In the genomic region with DNA sequence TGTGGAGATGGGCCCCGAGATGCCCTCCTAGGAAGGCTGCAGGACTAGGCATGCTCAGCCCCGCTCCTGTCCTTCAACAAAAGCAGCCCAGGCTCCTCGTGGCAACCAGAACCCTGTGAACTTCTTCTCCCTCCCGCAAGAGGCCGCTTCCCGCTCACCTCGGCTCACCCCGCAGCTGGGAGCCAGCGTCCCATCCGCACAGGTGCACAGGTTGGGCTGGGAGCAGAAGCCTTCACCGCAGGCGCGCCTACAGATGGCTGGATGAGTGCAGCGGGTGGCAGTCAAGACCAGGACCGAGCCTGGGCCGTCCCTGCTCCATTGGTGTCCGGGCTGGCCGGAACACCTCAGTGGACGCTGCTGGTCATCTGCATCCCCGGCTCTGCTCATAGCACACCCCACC, we compare ENCODE assay signal across 16 cellular contexts. TPM values are rescaled to one million over a fixed set of nuclear protein-coding genes. Genes with fewer than 3 reads are reported as not detected.
DNase-seq lines count a peak whose midpoint lies in the region; ATAC-seq, FAIRE-seq and TF ChIP-seq lines count a peak whose summit lies in the region.
"Had no signal": no experiment of that assay in that cellular context is flagged by ENCODE, and none has a peak within 500 bp of the region (broad histone marks: within the 10 kb centered on the region; RNA-seq: fewer than 3 reads in every experiment).

No MANE protein-coding gene starts in this region.

- no peaks in the 10 kb centered on the region for H3F3A ChIP-seq in OCI-LY1 (ENCODE audit: insufficient read depth, low read length)

- H3K36me3 ChIP-seq in HAP-1 (replicated peaks) (no peaks in the 10 kb centered on the region; the same call in 1 of the 2 replicates), OCI-LY1 (ENCODE audit: insufficient read depth, low read length) (no peaks in the 10 kb centered on the region)
- H3K36me3 ChIP-seq: vagina had no signal

- no peak; a peak in 1 of 5 replicates for TF ChIP-seq RAD21 in A549 (conservative IDR thresholded peaks at IDR 0.05 in 1 of 2, IDR thresholded peaks at IDR 0.05 in 1 of 2)

- H3K9me3 ChIP-seq in A549 (no peaks in the 10 kb centered on the region), HAP-1 (no peaks in the 10 kb centered on the region), OCI-LY1 (ENCODE audit: low read length) (no peaks in the 10 kb centered on the region)
- H3K9me3 ChIP-seq: vagina had no signal

- peak in 1 of 2 experiments; percentile 37 for DNase-seq in A549 (ENCODE audit: low read depth in 1 of 2, low spot score in 1 of 2)
- DNase-seq in HAP-1 (ENCODE audit: low spot score in 2 of 2) = peak; percentile 6 to 61
- peak; percentile 20 for DNase-seq in iPS-NIHi11 (ENCODE audit: low spot score)
- DNase-seq in GM20000 (ENCODE audit: low spot score) = no peak
- no peak for DNase-seq in occipital lobe (lab: John Stamatoyannopoulos, UW)
- no peak for DNase-seq in CD14-positive monocyte (ENCODE audit: low spot score)
- DNase-seq: activated CD4-positive, alpha-beta T cell treated with anti-CD3 and anti-CD28 coated beads for 4 hours; effector CD4-positive, alpha-beta T cell; T-helper 2 cell had no signal

- POLR2A ChIA-PET in A549 (lab: Yijun Ruan, JAX) = no interaction called here

- H3K9me3 Mint-ChIP-seq in CD14-positive monocyte = peaks cover 0 to 7% (median 2%) of the 10 kb centered on the region in 7 donors
- H3K9me3 Mint-ChIP-seq: activated naive CD4-positive, alpha-beta T cell treated with anti-CD3 and anti-CD28 coated beads, Interleukin-2, amount 50 U/mL, for 24 hours; memory B cell; stimulated activated naive CD8-positive, alpha-beta T cell treated with anti-CD3 and anti-CD28 coated beads, Interleukin-15, Interleukin-2, amounts not matched to agents 100 ng/mL and 50 ng/mL, for 24 hours had no signal

- ATAC-seq in A549 = peak; percentile 63 to 75; a peak in 4 of 6 replicates
- ATAC-seq in GM19351 (IDR thresholded peaks at IDR 0.05; ENCODE audit: unreplicated experiment) = no peak

- H3K79me2 ChIP-seq in OCI-LY1 (ENCODE audit: insufficient read depth, low read length) = no peaks in the 10 kb centered on the region

- no peaks in the 10 kb centered on the region for H3K36me3 Mint-ChIP-seq in CD14-positive monocyte
- H3K36me3 Mint-ChIP-seq: activated naive CD4-positive, alpha-beta T cell treated with anti-CD3 and anti-CD28 coated beads, Interleukin-2, amount 50 U/mL, for 24 hours; memory B cell had no signal

- CTCF ChIA-PET in A549 (lab: Yijun Ruan, JAX) = interaction anchor here (0.6 to 2.3 kb wide), 3 partner anchors 12 to 78 kb away, joined by 3 to 10 read pairs (median 3); no protein-coding TSS in a partner anchor

- H3K4me1 ChIP-seq in A549 (peaks cover 5% of the 10 kb centered on the region; the same call in 1 of the 3 replicates), HAP-1 (no peaks in the 10 kb centered on the region; the same call in 1 of the 2 replicates), OCI-LY1 (ENCODE audit: insufficient read depth, low read length, severe bottlenecking) (no peaks in the 10 kb centered on the region)

- FAIRE-seq in A549 (lab: Jason Lieb, UNC) = no peak

- no peak overlapping the region for H2AFZ ChIP-seq in OCI-LY1 (ENCODE audit: low read length)

- no peaks in the 10 kb centered on the region for H3K27me3 ChIP-seq in HAP-1 (ENCODE audit: low read depth)
- peaks cover 11% of the 10 kb centered on the region; the same call in 1 of the 2 replicates for H3K27me3 ChIP-seq in OCI-LY1 (ENCODE audit: insufficient read depth, low read length)

- TF ChIP-seq EP300 in A549 (IDR thresholded peaks at IDR 0.05) = no peak

- intact Hi-C loops in CD14-positive monocyte (cut with micrococcal nuclease) = no loop called here

- WGBS in A549 (ENCODE audit: missing lambda C conversion rate) = 36% methylated on average over 5 of the region's 20 CpGs

- H3K4me3 Mint-ChIP-seq in CD14-positive monocyte = no peak overlapping the region
- H3K4me3 Mint-ChIP-seq: activated naive CD4-positive, alpha-beta T cell treated with anti-CD3 and anti-CD28 coated beads, Interleukin-2, amount 50 U/mL, for 24 hours; memory B cell; stimulated activated naive CD8-positive, alpha-beta T cell treated with anti-CD3 and anti-CD28 coated beads, Interleukin-15, Interleukin-2, amounts not matched to agents 100 ng/mL and 50 ng/mL, for 24 hours had no signal

- no peak for TF ChIP-seq POLR2A in A549 (IDR thresholded peaks at IDR 0.05; ENCODE audit: low read length)

- H3K27me3 Mint-ChIP-seq in CD14-positive monocyte (ENCODE audit: low read depth in 3 of 3) = peaks cover 48 to 60% (median 55%) of the 10 kb centered on the region in 3 donors

- H3K4me2 ChIP-seq in A549 (no peak overlapping the region), OCI-LY1 (ENCODE audit: low read length) (no peak overlapping the region)

- H3K27ac ChIP-seq in A549 = no peak overlapping the region
- H3K27ac ChIP-seq in OCI-LY1 (ENCODE audit: low read depth, low read length, poor library complexity, severe bottlenecking) = no peak overlapping the region
- H3K27ac ChIP-seq: vagina had no signal

- H3K9ac ChIP-seq in OCI-LY1 (ENCODE audit: low read length) = no peak overlapping the region

- in situ Hi-C loops in HAP-1 (cut with MboI; ENCODE audit: low sequenced_read_pairs) = no loop called here

- H3K4me3 ChIP-seq in A549 = no peak overlapping the region
- no peak overlapping the region for H3K4me3 ChIP-seq in HAP-1
- no peak overlapping the region for H3K4me3 ChIP-seq in OCI-LY1 (ENCODE audit: low read depth, low read length, poor library complexity, severe bottlenecking)
- H3K4me3 ChIP-seq: vagina had no signal

- H3K9me2 ChIP-seq in OCI-LY1 (ENCODE audit: low read depth, low read length) = no peaks in the 10 kb centered on the region

- TF ChIP-seq CTCF in A549 (IDR thresholded peaks at IDR 0.05) (no peak), OCI-LY1 (IDR thresholded peaks at IDR 0.05; ENCODE audit: low read length) (peak; percentile 22; the same call in 1 of the 2 replicates), GM20000 (IDR thresholded peaks at IDR 0.05; ENCODE audit: extremely low read depth, missing control alignments) (no peak), CD14-positive monocyte (IDR thresholded peaks at IDR 0.05) (no peak)

- no peaks in the 10 kb centered on the region for H4K20me1 ChIP-seq in OCI-LY1 (ENCODE audit: insufficient read depth, low read length)

- peaks cover 4% of the 10 kb centered on the region for H3K4me1 Mint-ChIP-seq in CD14-positive monocyte

- H3K27ac Mint-ChIP-seq in CD14-positive monocyte = no peak overlapping the region
- H3K27ac Mint-ChIP-seq: memory B cell; stimulated activated naive CD8-positive, alpha-beta T cell treated with anti-CD3 and anti-CD28 coated beads, Interleukin-15, Interleukin-2, amounts not matched to agents 100 ng/mL and 50 ng/mL, for 24 hours had no signal

TF ChIP-seq in A549, 52 proteins besides CTCF, POLR2A, EP300 and RAD21:
- TF ChIP-seq RNF2 (IDR thresholded peaks at IDR 0.05; ENCODE audit: borderline replicate concordance, low read depth) (no peak), EHMT2 (IDR thresholded peaks at IDR 0.05; ENCODE audit: low read depth) (no peak), NPAS2 (CRISPR knock-in tag; IDR thresholded peaks at IDR 0.05; ENCODE audit: borderline replicate concordance) (no peak), ZC3H11A (IDR thresholded peaks at IDR 0.05) (no peak)
- TF ChIP-seq, protein P1, sequence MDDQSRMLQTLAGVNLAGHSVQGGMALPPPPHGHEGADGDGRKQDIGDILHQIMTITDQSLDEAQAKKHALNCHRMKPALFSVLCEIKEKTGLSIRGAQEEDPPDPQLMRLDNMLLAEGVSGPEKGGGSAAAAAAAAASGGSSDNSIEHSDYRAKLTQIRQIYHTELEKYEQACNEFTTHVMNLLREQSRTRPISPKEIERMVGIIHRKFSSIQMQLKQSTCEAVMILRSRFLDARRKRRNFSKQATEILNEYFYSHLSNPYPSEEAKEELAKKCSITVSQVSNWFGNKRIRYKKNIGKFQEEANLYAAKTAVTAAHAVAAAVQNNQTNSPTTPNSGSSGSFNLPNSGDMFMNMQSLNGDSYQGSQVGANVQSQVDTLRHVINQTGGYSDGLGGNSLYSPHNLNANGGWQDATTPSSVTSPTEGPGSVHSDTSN (IDR thresholded peaks at IDR 0.05) = no peak

RNA-seq across cellular contexts. Expression of a gene that starts 3.4 kb away (rescaled TPM):
- 0.01 TPM in 1 of 2 replicates, not detected in the other for polyA plus RNA-seq in A549 (2011; rRNA removed)
- under 0.01 TPM in 2 replicates for polyA plus RNA-seq in A549 (2012; cell fraction: cytosol; rRNA removed)
- 0.01 and 0.02 TPM in 2 replicates for polyA plus RNA-seq in A549 (2012; cell fraction: nucleus; rRNA removed)
- polyA plus RNA-seq in A549 (2017; fragmentation: RNase III; extraction: RNeasy Plus Mini Kit Qiagen cat#74134 plus additional on column Dnase treatment) = not detected in 3 replicates
- not detected in 2 replicates for polyA minus RNA-seq in A549 (2011; rRNA and poly(A)+ RNA removed)
- 23.2 TPM for total RNA-seq in occipital lobe
- not detected for polyA plus RNA-seq in CD14-positive monocyte
- total RNA-seq: RPMI7951, vagina had no signal

Comparison
In these comparisons a context has a peak if more than half of its experiments do, and no peak if none do; other contexts are left out.
1. DNase-seq: peak in HAP-1 (2 of 2) and iPS-NIHi11 (single experiment); none in GM20000 (single experiment), occipital lobe (single experiment) and CD14-positive monocyte (single experiment).